Comparison of ENCODE assay signal across 25 cellular contexts in genomic region chr5:77104813-77105212, GRCh38.
"Had no signal": no experiment of that assay in that cellular context is flagged by ENCODE, and none has a peak within 500 bp of the region (broad histone marks: within the 10 kb centered on the region; RNA-seq: fewer than 3 reads in every experiment).

No MANE protein-coding gene starts in this region.

- H3K27me3 ChIP-seq: colonic mucosa, dorsolateral prefrontal cortex, esophagus squamous epithelium, foreskin keratinocyte, gastrocnemius medialis, gastroesophageal sphincter, heart left ventricle, heart right ventricle, hepatocyte had no signal

- H3K36me3 ChIP-seq: colonic mucosa, esophagus squamous epithelium, gastrocnemius medialis, heart left ventricle had no signal

- H3K9me3 Mint-ChIP-seq: dendritic cell treated with granulocyte-macrophage colony-stimulating factor and Interleukin-4, amounts not matched to agents 40 ng/mL and 50 ng/mL, for 4 days; effector memory CD8-positive, alpha-beta T cell; endodermal cell had no signal

- H3K4me3 Mint-ChIP-seq: dendritic cell treated with granulocyte-macrophage colony-stimulating factor and Interleukin-4, amounts not matched to agents 40 ng/mL and 50 ng/mL, for 4 days; effector memory CD8-positive, alpha-beta T cell; endodermal cell had no signal

- H3K9me3 ChIP-seq: colonic mucosa, esophagus squamous epithelium, gastrocnemius medialis, gastroesophageal sphincter had no signal

- H3K4me1 Mint-ChIP-seq: endodermal cell had no signal

- DNase-seq: colonic mucosa; cortex of kidney; dermis blood vessel endothelial cell; dorsolateral prefrontal cortex; effector CD4-positive, alpha-beta T cell; effector CD8-positive, alpha-beta T cell; effector memory CD4-positive, alpha-beta T cell; effector memory CD8-positive, alpha-beta T cell; endodermal cell; erythroblast; esophagus squamous epithelium; foreskin fibroblast; foreskin keratinocyte; foreskin melanocyte; gastrocnemius medialis; glutamatergic neuron; head of caudate nucleus; heart left ventricle; heart right ventricle had no signal

- ATAC-seq: effector memory CD8-positive, alpha-beta T cell; esophagus mucosa; foreskin keratinocyte; gastrocnemius medialis; gastroesophageal sphincter; heart left ventricle; heart right ventricle had no signal

- H3K4me3 ChIP-seq: colonic mucosa, coronary artery, dorsolateral prefrontal cortex, esophagus squamous epithelium, gastrocnemius medialis, gastroesophageal sphincter, heart left ventricle, heart right ventricle, hepatocyte had no signal

- H3K4me1 ChIP-seq: colonic mucosa, foreskin keratinocyte, gastrocnemius medialis, gastroesophageal sphincter, heart left ventricle, heart right ventricle had no signal

- H3K27ac Mint-ChIP-seq: dendritic cell treated with granulocyte-macrophage colony-stimulating factor and Interleukin-4, amounts not matched to agents 40 ng/mL and 50 ng/mL, for 4 days; effector memory CD8-positive, alpha-beta T cell; endodermal cell had no signal

- H3K27ac ChIP-seq: colonic mucosa, coronary artery, dorsolateral prefrontal cortex, epithelial cell of prostate, esophagus squamous epithelium, foreskin keratinocyte, gastrocnemius medialis, gastroesophageal sphincter, heart left ventricle, heart right ventricle, hepatocyte had no signal

- H3K27me3 Mint-ChIP-seq: dendritic cell treated with granulocyte-macrophage colony-stimulating factor and Interleukin-4, amounts not matched to agents 40 ng/mL and 50 ng/mL, for 4 days had no signal
